ENCODE assay signal across 39 cellular contexts in the genomic region with DNA sequence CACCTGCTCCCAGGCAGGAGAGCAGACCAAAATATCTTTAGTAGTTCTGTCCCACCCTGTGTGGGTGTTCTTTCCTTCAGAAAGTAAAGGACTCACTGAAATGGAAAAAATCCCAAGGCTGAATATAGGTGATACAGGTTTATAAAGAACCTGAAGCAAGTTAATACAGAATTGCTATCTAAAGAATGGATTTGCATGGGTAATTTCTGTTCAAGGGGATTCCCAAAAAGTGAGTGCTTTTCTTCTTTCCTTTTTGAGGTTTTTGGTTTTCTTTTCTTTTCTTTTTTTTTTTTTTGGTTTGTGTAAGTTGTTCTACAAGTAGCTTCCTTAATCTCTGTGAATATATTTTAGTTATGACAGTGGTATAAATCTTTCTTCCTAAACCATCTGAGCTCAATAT.
"Had no signal": no experiment of that assay in that cellular context is flagged by ENCODE, and none has a peak within 500 bp of the region (broad histone marks: within the 10 kb centered on the region; RNA-seq: fewer than 3 reads in every experiment).

No MANE protein-coding gene starts in this region.

- H3K27ac ChIP-seq: adrenal gland, body of pancreas, brain microvascular endothelial cell, breast epithelium, VCaP had no signal

- H3K36me3 ChIP-seq: adrenal gland, brain microvascular endothelial cell, breast epithelium had no signal

- H3K9me3 ChIP-seq: adrenal gland, body of pancreas, breast epithelium had no signal

- H3K27me3 Mint-ChIP-seq: activated B cell treated with CpG ODN at 0.5 μM for 24 hours; activated CD4-positive, alpha-beta memory T cell treated with anti-CD3 and anti-CD28 coated beads for 36 hours; activated CD4-positive, alpha-beta T cell treated with anti-CD3 and anti-CD28 coated beads, Interleukin-2, amount 10 ng/mL, durations not matched to agents 24 days and 14 days; activated CD8-positive, alpha-beta T cell treated with anti-CD3 and anti-CD28 coated beads for 36 hours; activated naive CD8-positive, alpha-beta T cell treated with anti-CD3 and anti-CD28 coated beads for 36 hours; activated T-helper 17 cell treated with anti-CD3 and anti-CD28 coated beads, Interleukin-2, amount 50 U/mL, for 72 hours; central memory CD8-positive, alpha-beta T cell had no signal

- H3K36me3 Mint-ChIP-seq: activated CD4-positive, alpha-beta memory T cell treated with anti-CD3 and anti-CD28 coated beads for 36 hours; activated naive CD4-positive, alpha-beta T cell treated with anti-CD3 and anti-CD28 coated beads, Interleukin-2, amount 50 U/mL, for 72 hours; activated naive CD8-positive, alpha-beta T cell treated with anti-CD3 and anti-CD28 coated beads for 36 hours had no signal

- H3K4me3 Mint-ChIP-seq: activated B cell treated with CpG ODN at 0.5 μM for 24 hours; activated CD4-positive, alpha-beta memory T cell treated with anti-CD3 and anti-CD28 coated beads for 36 hours; activated CD4-positive, alpha-beta T cell treated with anti-CD3 and anti-CD28 coated beads, Interleukin-2, amount 10 ng/mL, durations not matched to agents 24 days and 14 days; activated CD8-positive, alpha-beta T cell treated with anti-CD3 and anti-CD28 coated beads for 36 hours; activated naive CD4-positive, alpha-beta T cell treated with anti-CD3 and anti-CD28 coated beads for 36 hours; activated naive CD8-positive, alpha-beta T cell treated with anti-CD3 and anti-CD28 coated beads for 36 hours; activated T-cell treated with anti-CD3 and anti-CD28 coated beads, Interleukin-2, amount 50 U/mL, for 4 hours; activated T-cell treated with anti-CD3 and anti-CD28 coated beads, Interleukin-2, amount 50 U/mL, for 72 hours; activated T-helper 1 cell treated with anti-CD3 and anti-CD28 coated beads, Interleukin-12 subunit alpha, Interleukin-12 subunit beta, Interleukin-2, Interleukin-4 antibody, amounts not matched to agents 30 ng/mL and 10 ng/mL and 1 ng/mL, durations not matched to agents 14 hours and 24 hours and 36 hours; activated T-helper 17 cell treated with anti-CD3 and anti-CD28 coated beads, Interleukin-2, amount 50 U/mL, for 72 hours; central memory CD8-positive, alpha-beta T cell; T-helper 1 cell treated with Interleukin-12 subunit alpha and Interleukin-12 subunit beta and Interleukin-4 antibody, amounts not matched to agents 30 μg/mL and 1 μg/mL, for 36 hours; T-helper 2 cell treated with Interferon-gamma antibody and Interleukin-4, amounts not matched to agents 5 μg/mL and 100 μg/mL, for 36 hours had no signal

- H3K9me3 Mint-ChIP-seq: activated CD4-positive, alpha-beta memory T cell treated with anti-CD3 and anti-CD28 coated beads for 36 hours; activated CD4-positive, alpha-beta T cell treated with anti-CD3 and anti-CD28 coated beads, Interleukin-2, amount 10 ng/mL, durations not matched to agents 24 days and 14 days; activated CD8-positive, alpha-beta T cell treated with anti-CD3 and anti-CD28 coated beads for 36 hours; activated naive CD4-positive, alpha-beta T cell treated with anti-CD3 and anti-CD28 coated beads for 36 hours; activated naive CD8-positive, alpha-beta T cell treated with anti-CD3 and anti-CD28 coated beads for 36 hours; activated T-cell treated with anti-CD3 and anti-CD28 coated beads, Interleukin-2, amount 50 U/mL, for 4 hours; activated T-helper 1 cell treated with anti-CD3 and anti-CD28 coated beads, Interleukin-12 subunit alpha, Interleukin-12 subunit beta, Interleukin-2, Interleukin-4 antibody, amounts not matched to agents 30 ng/mL and 10 ng/mL and 1 ng/mL, durations not matched to agents 14 hours and 24 hours and 36 hours; central memory CD8-positive, alpha-beta T cell; T-helper 1 cell treated with Interleukin-12 subunit alpha and Interleukin-12 subunit beta and Interleukin-4 antibody, amounts not matched to agents 30 μg/mL and 1 μg/mL, for 36 hours; T-helper 2 cell treated with Interferon-gamma antibody and Interleukin-4, amounts not matched to agents 5 μg/mL and 100 μg/mL, for 36 hours had no signal

- FAIRE-seq: astrocyte, TTC549 had no signal

- H3K27me3 ChIP-seq: adrenal gland, body of pancreas, brain microvascular endothelial cell, breast epithelium had no signal

- H3K4me3 ChIP-seq: adrenal gland, body of pancreas, breast epithelium had no signal

- H3K27ac Mint-ChIP-seq: activated B cell treated with CpG ODN at 0.5 μM for 24 hours; activated CD4-positive, alpha-beta memory T cell treated with anti-CD3 and anti-CD28 coated beads for 36 hours; activated CD4-positive, alpha-beta T cell treated with anti-CD3 and anti-CD28 coated beads, Interleukin-2, amount 10 ng/mL, durations not matched to agents 24 days and 14 days; activated CD8-positive, alpha-beta T cell treated with anti-CD3 and anti-CD28 coated beads for 36 hours; activated naive CD4-positive, alpha-beta T cell treated with anti-CD3 and anti-CD28 coated beads for 36 hours; activated naive CD4-positive, alpha-beta T cell treated with anti-CD3 and anti-CD28 coated beads, Interleukin-2, amount 50 U/mL, for 72 hours; activated naive CD8-positive, alpha-beta T cell treated with anti-CD3 and anti-CD28 coated beads for 36 hours; activated T-cell treated with anti-CD3 and anti-CD28 coated beads, Interleukin-2, amount 50 U/mL, for 72 hours; activated T-helper 1 cell treated with anti-CD3 and anti-CD28 coated beads, Interleukin-12 subunit alpha, Interleukin-12 subunit beta, Interleukin-2, Interleukin-4 antibody, amounts not matched to agents 30 ng/mL and 10 ng/mL and 1 ng/mL, durations not matched to agents 14 hours and 24 hours and 36 hours; activated T-helper 17 cell treated with anti-CD3 and anti-CD28 coated beads, Interleukin-2, amount 50 U/mL, for 72 hours; T-helper 1 cell treated with Interleukin-12 subunit alpha and Interleukin-12 subunit beta and Interleukin-4 antibody, amounts not matched to agents 30 μg/mL and 1 μg/mL, for 36 hours; T-helper 2 cell treated with Interferon-gamma antibody and Interleukin-4, amounts not matched to agents 5 μg/mL and 100 μg/mL, for 36 hours had no signal

- DNase-seq: activated B cell treated with CpG ODN at 0.5 μM for 24 hours; activated CD4-positive, alpha-beta memory T cell treated with anti-CD3 and anti-CD28 coated beads for 36 hours; activated CD4-positive, alpha-beta T cell treated with anti-CD3 and anti-CD28 coated beads for 4 hours; activated CD4-positive, alpha-beta T cell treated with anti-CD3 and anti-CD28 coated beads, Interleukin-2, amount 10 ng/mL, durations not matched to agents 24 days and 14 days; activated CD4-positive, alpha-beta T cell treated with anti-CD3 and anti-CD28 coated beads, Interleukin-2, amount 50 U/mL, for 1 hour; activated CD4-positive, alpha-beta T cell treated with anti-CD3 and anti-CD28 coated beads, Interleukin-2, amount 50 U/mL, for 4 hours; activated CD4-positive, CD25-positive, alpha-beta regulatory T cell treated with anti-CD3 and anti-CD28 coated beads, Interleukin-2, amount 50 U/mL, for 72 hours; activated CD8-positive, alpha-beta memory T cell treated with anti-CD3 and anti-CD28 coated beads, Interleukin-2, amount 50 U/mL, for 4 hours; activated CD8-positive, alpha-beta T cell treated with anti-CD3 and anti-CD28 coated beads for 36 hours; activated effector memory CD4-positive, alpha-beta T cell treated with anti-CD3 and anti-CD28 coated beads, Interleukin-2, amount 50 U/mL, for 16 hours; activated gamma-delta T cell treated with Interleukin-2 at 50 U/mL for 16 hours; activated naive CD4-positive, alpha-beta T cell; activated naive CD4-positive, alpha-beta T cell treated with anti-CD3 and anti-CD28 coated beads for 36 hours; activated naive CD4-positive, alpha-beta T cell treated with anti-CD3 and anti-CD28 coated beads, Interleukin-2, amount 50 U/mL, for 16 hours; activated naive CD8-positive, alpha-beta T cell treated with anti-CD3 and anti-CD28 coated beads for 36 hours; activated T-cell treated with anti-CD3 and anti-CD28 coated beads for 4 hours; activated T-cell treated with anti-CD3 and anti-CD28 coated beads, Interleukin-2, amount 50 U/mL, for 1 hour; activated T-cell treated with anti-CD3 and anti-CD28 coated beads, Interleukin-2, amount 50 U/mL, for 4 hours; activated T-cell treated with anti-CD3 and anti-CD28 coated beads, Interleukin-2, amount 50 U/mL, for 72 hours; adrenal gland; amniotic stem cell; aorta; body of pancreas; brain microvascular endothelial cell; caudate nucleus; cerebellar nuclear complex; T-helper 1 cell; T-helper 2 cell; T-helper 9 cell had no signal

- ATAC-seq: activated CD8-positive, alpha-beta T cell treated with anti-CD3 and anti-CD28 coated beads for 36 hours; activated naive CD4-positive, alpha-beta T cell treated with anti-CD3 and anti-CD28 coated beads, Interleukin-2, amount 50 U/mL, for 72 hours; activated T-cell treated with anti-CD3 and anti-CD28 coated beads, Interleukin-2, amount 50 U/mL, for 4 hours; activated T-cell treated with anti-CD3 and anti-CD28 coated beads, Interleukin-2, amount 50 U/mL, for 72 hours; activated T-helper 17 cell treated with anti-CD3 and anti-CD28 coated beads, Interleukin-2, amount 50 U/mL, for 72 hours; body of pancreas had no signal

- H3K4me1 Mint-ChIP-seq: activated CD4-positive, alpha-beta T cell treated with anti-CD3 and anti-CD28 coated beads, Interleukin-2, amount 10 ng/mL, durations not matched to agents 24 days and 14 days; activated naive CD8-positive, alpha-beta T cell treated with anti-CD3 and anti-CD28 coated beads for 36 hours; activated T-helper 17 cell treated with anti-CD3 and anti-CD28 coated beads, Interleukin-2, amount 50 U/mL, for 72 hours; central memory CD8-positive, alpha-beta T cell had no signal

- H3K4me1 ChIP-seq: body of pancreas, breast epithelium had no signal
